In the genomic region with DNA sequence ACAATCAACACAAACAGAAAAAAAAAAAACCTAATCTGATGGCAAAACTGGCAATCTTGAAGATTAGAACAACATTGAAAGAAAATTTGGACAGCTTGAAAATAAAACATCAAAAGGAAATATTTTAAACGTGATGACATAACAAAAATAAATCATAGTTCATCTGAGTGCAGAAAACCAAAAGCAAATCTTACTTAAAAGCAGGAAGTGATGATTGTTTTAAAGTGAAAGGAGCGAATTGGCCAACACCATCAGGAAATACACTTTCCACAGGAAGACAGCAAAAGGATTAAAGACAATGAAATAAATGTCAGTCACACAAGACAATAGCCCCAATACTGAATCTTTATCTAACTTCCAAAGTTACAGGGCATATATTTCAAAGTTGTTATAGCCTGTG, we compare ENCODE assay signal across 15 cellular contexts.
A peak's percentile ranks its signal among the peaks of the same experiment; 100 is the strongest.
DNase-seq lines count a peak whose midpoint lies in the region; ATAC-seq, FAIRE-seq and TF ChIP-seq lines count a peak whose summit lies in the region.
"Had no signal": no experiment of that assay in that cellular context is flagged by ENCODE, and none has a peak within 500 bp of the region (broad histone marks: within the 10 kb centered on the region; RNA-seq: fewer than 3 reads in every experiment).

No MANE protein-coding gene starts in this region.

- FAIRE-seq in GM19239 (lab: Jason Lieb, UNC): peak; percentile 31
- FAIRE-seq in endothelial cell of umbilical vein (lab: Jason Lieb, UNC): peak; percentile 35
- FAIRE-seq: GM12891, HepG2, HTR-8/SVneo had no signal

- H4K20me1 ChIP-seq in BLaER1 (no peaks in the 10 kb centered on the region), endothelial cell of umbilical vein (replicated peaks; ENCODE audit: control insufficient read depth, extremely low read depth, insufficient read depth, low read length) (no peaks in the 10 kb centered on the region)

- H3K9me3 ChIP-seq in BLaER1: no peaks in the 10 kb centered on the region
- no peaks in the 10 kb centered on the region for H3K9me3 ChIP-seq in endothelial cell of umbilical vein (replicated peaks; ENCODE audit: control insufficient read depth, insufficient read depth, low read length)

- no peak for TF ChIP-seq CTCF in endothelial cell of umbilical vein (IDR thresholded peaks at IDR 0.05; ENCODE audit: extremely low read depth in 1 of 2, insufficient read depth in 1 of 2, low read depth in 1 of 2, low read length in 2 of 2)

- H3K4me3 ChIP-seq in BLaER1 (no peak overlapping the region), endothelial cell of umbilical vein (replicated peaks in 1 of 3; ENCODE audit: insufficient read depth in 1 of 3, low read depth in 1 of 3, low read length in 3 of 3) (no peak overlapping the region)

- H3K36me3 ChIP-seq in BLaER1 (no peaks in the 10 kb centered on the region), endothelial cell of umbilical vein (ENCODE audit: control insufficient read depth in 2 of 2, extremely low read depth in 1 of 2, insufficient read depth in 2 of 2, low read length in 2 of 2) (no peaks in the 10 kb centered on the region)

- no peaks in the 10 kb centered on the region for H3K79me2 ChIP-seq in endothelial cell of umbilical vein (ENCODE audit: control insufficient read depth, insufficient read depth, low read length)

- POLR2A ChIA-PET in endothelial cell of umbilical vein (lab: Charles Lee): no interaction called here

- H3K4me2 ChIP-seq in BLaER1 (peak overlapping the region; percentile 27; the same call in 1 of the 2 replicates), endothelial cell of umbilical vein (ENCODE audit: insufficient read depth, low read length) (peak overlapping the region; percentile 72)

- H3K27me3 ChIP-seq in BLaER1: no peaks in the 10 kb centered on the region
- no peaks in the 10 kb centered on the region for H3K27me3 ChIP-seq in endothelial cell of umbilical vein (ENCODE audit: control insufficient read depth in 2 of 2, insufficient read depth in 2 of 2, low read length in 2 of 2)

- ATAC-seq in GM19452 (IDR thresholded peaks at IDR 0.05; ENCODE audit: unreplicated experiment): no peak
- ATAC-seq: HepG2 had no signal

- BruUV-seq in endothelial cell of umbilical vein (replicated peaks; lab: Mats Ljungman, UMichigan): no TSS peak

- DNase-seq in GM19239 (ENCODE audit: insufficient read length, low spot score): no peak
- DNase-seq in OCI-M1 (lab: John Stamatoyannopoulos, UW): peak; percentile 27
- DNase-seq in endothelial cell of umbilical vein (ENCODE audit: low read depth, low spot score): peak; percentile 65
- no peak for DNase-seq in retina
- DNase-seq in NCI-H1092 treated with DMSO at 0.1 percent for 48 hours (lab: John Stamatoyannopoulos, UW): no peak
- DNase-seq: CD4-positive, alpha-beta memory T cell; DMS79; HCEC 1CT; HFFc6 had no signal

- no peak overlapping the region for H3K9ac ChIP-seq in BLaER1
- no peak overlapping the region for H3K9ac ChIP-seq in endothelial cell of umbilical vein (replicated peaks; ENCODE audit: extremely low read depth, insufficient read depth, low read length)

- dilution Hi-C loops in endothelial cell of umbilical vein (cut with MboI; ENCODE audit: extremely low pct_ligation_motif_present, low sequenced_read_pairs): no loop called here

- no peaks in the 10 kb centered on the region for H3K9me1 ChIP-seq in endothelial cell of umbilical vein (replicated peaks; ENCODE audit: control insufficient read depth, extremely low read depth, insufficient read depth, low read length)

- no peak overlapping the region for H2AFZ ChIP-seq in endothelial cell of umbilical vein (ENCODE audit: low read depth, low read length)

- H3K4me1 ChIP-seq in BLaER1: peaks cover 5% of the 10 kb centered on the region; the same call in 1 of the 2 replicates
- peaks cover 16% of the 10 kb centered on the region for H3K4me1 ChIP-seq in endothelial cell of umbilical vein (ENCODE audit: control insufficient read depth, extremely low read depth, insufficient read depth, low read length)

- no peak for TF ChIP-seq POLR2A in endothelial cell of umbilical vein (IDR thresholded peaks at IDR 0.05; ENCODE audit: low read depth, low read length)

- intact Hi-C loops in endothelial cell of umbilical vein (cut with micrococcal nuclease): no loop called here

- H3K27ac ChIP-seq in BLaER1 (no peak overlapping the region), endothelial cell of umbilical vein (ENCODE audit: insufficient read depth, low read depth, low read length) (peak overlapping the region; percentile 23)
- H3K27ac ChIP-seq: C4-2B had no signal

- CTCF ChIA-PET in endothelial cell of umbilical vein (lab: Charles Lee): interaction anchor here (1.1 kb wide), 1 partner anchor 12 kb away, joined by 3 read pairs; no protein-coding TSS in a partner anchor

TF ChIP-seq in endothelial cell of umbilical vein, 7 proteins besides CTCF, POLR2A, EP300 and RAD21:
- TF ChIP-seq, protein P1, sequence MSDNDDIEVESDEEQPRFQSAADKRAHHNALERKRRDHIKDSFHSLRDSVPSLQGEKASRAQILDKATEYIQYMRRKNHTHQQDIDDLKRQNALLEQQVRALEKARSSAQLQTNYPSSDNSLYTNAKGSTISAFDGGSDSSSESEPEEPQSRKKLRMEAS (IDR thresholded peaks at IDR 0.05; ENCODE audit: insufficient read depth, insufficient read length): no peak
- TF ChIP-seq POLR2AphosphoS5 (IDR thresholded peaks at IDR 0.05; ENCODE audit: insufficient read depth, low read depth, low read length) (no peak), JUN (IDR thresholded peaks at IDR 0.05; ENCODE audit: borderline replicate concordance, insufficient read depth, insufficient read length, low read depth) (no peak), EZH2 (IDR thresholded peaks at IDR 0.05; ENCODE audit: borderline replicate concordance, low read depth, low read length, severe bottlenecking) (no peak), GATA2 (IDR thresholded peaks at IDR 0.05; ENCODE audit: insufficient read depth, insufficient read length, low read depth, low read length) (no peak), MYC (IDR thresholded peaks at IDR 0.05; ENCODE audit: low read depth, low read length) (no peak), FOS (IDR thresholded peaks at IDR 0.05; ENCODE audit: borderline replicate concordance, insufficient read depth, low read length) (no peak)

Comparison
In these comparisons a context has a peak if more than half of its experiments do, and no peak if none do; other contexts are left out.
1. DNase-seq: peak in OCI-M1 (single experiment) and endothelial cell of umbilical vein (single experiment); none in GM19239 (single experiment), retina (single experiment) and NCI-H1092 treated with DMSO at 0.1 percent for 48 hours (single experiment).